ENCODE assay signal across 8 cellular contexts in the genomic region with DNA sequence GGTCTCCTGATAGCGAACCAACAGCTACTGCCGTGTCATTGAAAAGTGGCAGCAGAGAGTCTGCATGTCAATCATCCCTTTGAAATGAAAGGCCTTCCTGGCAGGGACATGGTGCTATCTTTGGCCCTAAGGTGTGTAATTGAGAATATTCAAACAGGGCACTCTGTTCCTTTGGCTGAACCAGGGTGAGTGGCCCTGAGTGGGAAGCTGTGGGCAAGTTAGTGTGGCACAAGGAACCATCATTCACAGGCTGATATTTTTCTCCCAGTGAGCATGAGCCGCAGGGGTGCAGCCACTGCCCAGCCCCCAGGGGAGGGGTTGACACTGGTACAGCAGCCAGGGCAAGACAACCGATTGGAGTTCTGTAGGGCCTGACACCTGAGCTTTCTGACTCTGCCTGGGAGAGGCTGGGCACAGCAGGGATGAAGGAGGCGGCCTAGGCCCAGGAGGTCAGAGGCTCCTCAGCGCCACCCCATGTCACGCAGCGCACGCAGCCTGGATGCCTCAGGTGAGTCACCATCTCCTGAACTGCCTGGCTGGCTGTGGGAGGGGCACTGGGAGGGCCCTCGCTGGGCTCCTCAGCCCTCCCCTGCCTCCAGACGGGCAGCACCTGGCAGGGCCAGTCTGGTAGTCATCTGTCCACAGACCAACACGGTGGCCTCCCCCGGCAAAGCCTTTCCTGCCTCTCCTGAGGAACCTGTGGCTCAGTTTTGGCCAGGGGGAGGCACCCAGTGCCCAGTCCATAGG. TPM values are rescaled to one million over a fixed set of nuclear protein-coding genes. Genes with fewer than 3 reads are reported as not detected.
DNase-seq lines count a peak whose midpoint lies in the region; ATAC-seq and TF ChIP-seq lines count a peak whose summit lies in the region.

No MANE protein-coding gene starts in this region.

- H3K36me3 Mint-ChIP-seq in T-helper 2 cell treated with Interferon-gamma antibody and Interleukin-4, amounts not matched to agents 5 μg/mL and 100 μg/mL, for 36 hours (ENCODE audit: low read depth) = no peaks in the 10 kb centered on the region
- H3K36me3 Mint-ChIP-seq in T-helper 17 cell (ENCODE audit: low read depth) = peaks cover 2% of the 10 kb centered on the region

- H3K9me3 ChIP-seq in HCT116 (ENCODE audit: control insufficient read depth in 1 of 2, insufficient read depth in 1 of 2, low read depth in 1 of 2, low read length in 2 of 2) (no peaks in the 10 kb centered on the region), T-helper 17 cell (ENCODE audit: control insufficient read depth, low read length, poor library complexity, severe bottlenecking) (no peaks in the 10 kb centered on the region)

- H3K36me3 ChIP-seq in HCT116 (ENCODE audit: control insufficient read depth in 1 of 2, insufficient read depth in 2 of 2, low read length in 2 of 2) = no peaks in the 10 kb centered on the region

- H3K79me2 ChIP-seq in HCT116 (ENCODE audit: insufficient read depth, low read length) = no peaks in the 10 kb centered on the region

- no peaks in the 10 kb centered on the region for H3K27me3 Mint-ChIP-seq in T-helper 2 cell treated with Interferon-gamma antibody and Interleukin-4, amounts not matched to agents 5 μg/mL and 100 μg/mL, for 36 hours (ENCODE audit: low read depth)
- no peaks in the 10 kb centered on the region for H3K27me3 Mint-ChIP-seq in T-helper 17 cell

- no TSS peak for BruUV-seq in HCT116 (replicated peaks; lab: Mats Ljungman, UMichigan)

- no peaks in the 10 kb centered on the region for H3K27me3 ChIP-seq in HCT116 (ENCODE audit: insufficient read depth, low read length)

- intact Hi-C loops in HCT116 (cut with micrococcal nuclease) = loop anchor here (1.0 to 5.0 kb wide), 4 partner anchors 216 to 462 kb away; a partner anchor contains a TSS
- intact Hi-C loops in cardiac septum (cut with DNase I) = loop anchor here (5.0 kb wide), 1 partner anchor 51 kb away; no protein-coding TSS in a partner anchor
- intact Hi-C loops in sciatic nerve (cut with DNase I) = no loop called here

- H3K9me3 Mint-ChIP-seq in T-helper 2 cell treated with Interferon-gamma antibody and Interleukin-4, amounts not matched to agents 5 μg/mL and 100 μg/mL, for 36 hours = no peaks in the 10 kb centered on the region

- H2AFZ ChIP-seq in HCT116 (ENCODE audit: low read depth, low read length, poor library complexity, severe bottlenecking) = no peak overlapping the region

- peak; percentile 80 for DNase-seq in HCT116 (ENCODE audit: low read depth, low spot score)
- peak; percentile 93 for DNase-seq in NCI-H69 (lab: John Stamatoyannopoulos, UW)
- DNase-seq in cardiac septum (ENCODE audit: low spot score) = peak; percentile 75
- peak; percentile 45 for DNase-seq in sciatic nerve (ENCODE audit: low spot score)
- no peak for DNase-seq in T-helper 2 cell treated with Interferon-gamma antibody and Interleukin-4, amounts not matched to agents 5 μg/mL and 100 μg/mL, for 36 hours (ENCODE audit: low spot score)
- DNase-seq in cerebellar cortex (ENCODE audit: low spot score) = no peak
- DNase-seq in effector CD4-positive, alpha-beta T cell = no peak
- DNase-seq in T-helper 17 cell = no peak

- RAD21 ChIA-PET in HCT116 (lab: Charles Lee; ENCODE audit: low non-redundant PET in 1 of 2, low total read pairs in 2 of 2, uncharacterized antibody in 2 of 2, unreplicated experiment in 2 of 2) = interaction anchor here in 1 of 2 experiments (0.5 kb wide), 1 partner anchor 284 kb away, joined by 3 read pairs; no protein-coding TSS in a partner anchor

- no peaks in the 10 kb centered on the region for H4K20me1 ChIP-seq in HCT116 (ENCODE audit: insufficient read depth)

- no peak overlapping the region for H3K4me3 Mint-ChIP-seq in T-helper 2 cell treated with Interferon-gamma antibody and Interleukin-4, amounts not matched to agents 5 μg/mL and 100 μg/mL, for 36 hours
- no peak overlapping the region for H3K4me3 Mint-ChIP-seq in T-helper 17 cell

- H3K9me2 ChIP-seq in HCT116 (ENCODE audit: insufficient read depth) = no peaks in the 10 kb centered on the region

- H3K4me3 ChIP-seq in HCT116 (replicated peaks in 1 of 2; ENCODE audit: low read depth in 1 of 2, low read length in 2 of 2) = peak overlapping the region in 1 of 2 experiments; percentile 22; a peak in 2 of 4 replicates

- no peak overlapping the region for H3K27ac Mint-ChIP-seq in T-helper 2 cell treated with Interferon-gamma antibody and Interleukin-4, amounts not matched to agents 5 μg/mL and 100 μg/mL, for 36 hours
- no peak overlapping the region for H3K27ac Mint-ChIP-seq in T-helper 17 cell

- peak; percentile 97 for ATAC-seq in HCT116
- ATAC-seq in sciatic nerve = peak; percentile 19
- ATAC-seq in T-helper 17 cell = no peak

- peaks cover 8% of the 10 kb centered on the region for H3K4me1 Mint-ChIP-seq in T-helper 2 cell treated with Interferon-gamma antibody and Interleukin-4, amounts not matched to agents 5 μg/mL and 100 μg/mL, for 36 hours (ENCODE audit: low read depth)
- H3K4me1 Mint-ChIP-seq in T-helper 17 cell = peaks cover 22% of the 10 kb centered on the region

- TF ChIP-seq CTCF in HCT116 (IDR thresholded peaks at IDR 0.05 in 2 of 3, conservative IDR thresholded peaks at IDR 0.05 in 1 of 3; ENCODE audit: borderline replicate concordance in 1 of 3, insufficient read depth in 1 of 3, low read depth in 2 of 3, low read length in 2 of 3) = peak in 1 of 3 experiments; percentile 21; a peak in 2 of 6 replicates

- peak overlapping the region; percentile 70 for H3K27ac ChIP-seq in HCT116 (ENCODE audit: low read depth, low read length)

- POLR2A ChIA-PET in HCT116 (lab: Charles Lee) = interaction anchor here (0.9 to 3.0 kb wide), 2 partner anchors 13 to 299 kb away, joined by 3 to 11 read pairs; a partner anchor contains a TSS

- peak overlapping the region; percentile 57 for H3K9ac ChIP-seq in HCT116 (ENCODE audit: low read length)

- peaks cover 29 to 46% of the 10 kb centered on the region in 2 experiments for H3K4me1 ChIP-seq in HCT116 (ENCODE audit: control insufficient read depth in 1 of 2, insufficient read depth in 2 of 2, low read length in 2 of 2)

- CTCF ChIA-PET in HCT116 (lab: Charles Lee) = interaction anchor here (0.8 to 5.2 kb wide), 13 partner anchors 11 to 463 kb away, joined by 3 to 41 read pairs (median 4); no protein-coding TSS in a partner anchor

- TF ChIP-seq POLR2A in HCT116 (IDR thresholded peaks at IDR 0.05; ENCODE audit: borderline replicate concordance, extremely low read depth, insufficient read depth, insufficient read length) = no peak

- peak overlapping the region; percentile 72 for H3K4me2 ChIP-seq in HCT116 (ENCODE audit: low read length)

- TF ChIP-seq RAD21 in HCT116 (IDR thresholded peaks at IDR 0.05; ENCODE audit: low read depth) = peak; percentile 56

TF ChIP-seq in HCT116, 20 proteins besides CTCF, POLR2A, EP300 and RAD21 (continues in another document):
- TF ChIP-seq EZH2phosphoT487 (IDR thresholded peaks at IDR 0.05; ENCODE audit: borderline replicate concordance) (no peak), TCF7L2 (IDR thresholded peaks at IDR 0.05; ENCODE audit: borderline replicate concordance, extremely low read depth, insufficient read depth, insufficient read length) (peak; percentile 20), YY1 (IDR thresholded peaks at IDR 0.05; ENCODE audit: extremely low read depth, insufficient replicate concordance, low read depth, low read length) (peak; percentile 53), SRF (IDR thresholded peaks at IDR 0.05; ENCODE audit: low read depth) (no peak), SP1 (IDR thresholded peaks at IDR 0.05; ENCODE audit: low read depth) (peak; percentile 86), ZNF274 (IDR thresholded peaks at IDR 0.05; ENCODE audit: low read depth, low read length) (no peak), SIN3A (IDR thresholded peaks at IDR 0.05; ENCODE audit: low read depth) (peak; percentile 76)
- TF ChIP-seq, protein P1, sequence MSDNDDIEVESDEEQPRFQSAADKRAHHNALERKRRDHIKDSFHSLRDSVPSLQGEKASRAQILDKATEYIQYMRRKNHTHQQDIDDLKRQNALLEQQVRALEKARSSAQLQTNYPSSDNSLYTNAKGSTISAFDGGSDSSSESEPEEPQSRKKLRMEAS (IDR thresholded peaks at IDR 0.05) = peak; percentile 76
- TF ChIP-seq, protein P2, sequence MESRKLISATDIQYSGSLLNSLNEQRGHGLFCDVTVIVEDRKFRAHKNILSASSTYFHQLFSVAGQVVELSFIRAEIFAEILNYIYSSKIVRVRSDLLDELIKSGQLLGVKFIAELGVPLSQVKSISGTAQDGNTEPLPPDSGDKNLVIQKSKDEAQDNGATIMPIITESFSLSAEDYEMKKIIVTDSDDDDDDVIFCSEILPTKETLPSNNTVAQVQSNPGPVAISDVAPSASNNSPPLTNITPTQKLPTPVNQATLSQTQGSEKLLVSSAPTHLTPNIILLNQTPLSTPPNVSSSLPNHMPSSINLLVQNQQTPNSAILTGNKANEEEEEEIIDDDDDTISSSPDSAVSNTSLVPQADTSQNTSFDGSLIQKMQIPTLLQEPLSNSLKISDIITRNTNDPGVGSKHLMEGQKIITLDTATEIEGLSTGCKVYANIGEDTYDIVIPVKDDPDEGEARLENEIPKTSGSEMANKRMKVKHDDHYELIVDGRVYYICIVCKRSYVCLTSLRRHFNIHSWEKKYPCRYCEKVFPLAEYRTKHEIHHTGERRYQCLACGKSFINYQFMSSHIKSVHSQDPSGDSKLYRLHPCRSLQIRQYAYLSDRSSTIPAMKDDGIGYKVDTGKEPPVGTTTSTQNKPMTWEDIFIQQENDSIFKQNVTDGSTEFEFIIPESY (IDR thresholded peaks at IDR 0.05; ENCODE audit: extremely low read depth, insufficient replicate concordance, low read length) = no peak

RNA-seq across cellular contexts. Expression of a gene that starts 13.2 kb away (rescaled TPM):
- total RNA-seq in HCT116 (2021; ENCODE audit: unreplicated experiment) = 89.2 TPM
- polyA plus RNA-seq in HCT116 (2012) = 111 and 113 TPM in 2 replicates
- total RNA-seq in cardiac septum = 106 TPM
- total RNA-seq in sciatic nerve = 46.3 TPM
- total RNA-seq in T-helper 17 cell = 10 to 100 TPM; 22.0 to 25.0 TPM

Comparison
In these comparisons a context has a peak if more than half of its experiments do, and no peak if none do; other contexts are left out.
1. DNase-seq: peak in HCT116 (single experiment), NCI-H69 (single experiment), cardiac septum (single experiment) and sciatic nerve (single experiment); none in T-helper 2 cell treated with Interferon-gamma antibody and Interleukin-4, amounts not matched to agents 5 μg/mL and 100 μg/mL, for 36 hours (single experiment), cerebellar cortex (single experiment), effector CD4-positive, alpha-beta T cell (single experiment) and T-helper 17 cell (0 of 3).